ENCODE assay signal across 2 cellular contexts in the genomic region with DNA sequence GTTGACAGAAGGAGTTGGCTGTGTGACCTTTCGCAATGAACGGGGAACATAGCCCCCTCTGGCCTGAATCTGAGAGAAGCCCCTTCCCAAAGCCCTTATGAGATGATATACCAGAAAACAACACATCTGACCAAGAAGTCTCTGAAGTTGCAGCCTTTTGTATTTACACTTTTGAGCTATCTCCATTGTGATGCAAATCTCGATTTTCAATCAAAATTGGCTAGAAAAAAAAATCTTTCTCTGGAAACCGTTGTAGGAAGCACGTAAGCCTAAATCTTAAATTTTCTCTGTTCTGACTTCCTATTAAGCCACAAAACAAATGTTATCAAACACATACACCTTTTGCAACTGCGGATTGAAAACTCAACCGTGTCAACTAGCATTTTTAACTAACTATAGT.
TF ChIP-seq lines count a peak whose summit lies in the region.

No MANE protein-coding gene starts in this region.

TF ChIP-seq in GM23338, 12 proteins besides CTCF, POLR2A, EP300 and RAD21:
- no peak for TF ChIP-seq POLR2AphosphoS5 (IDR thresholded peaks at IDR 0.05; ENCODE audit: low read depth)
- no peak for TF ChIP-seq ETS1 (IDR thresholded peaks at IDR 0.05)
- TF ChIP-seq ZNF114 (CRISPR knock-in tag; IDR thresholded peaks at IDR 0.05) = no peak
- TF ChIP-seq NANOG (IDR thresholded peaks at IDR 0.05; ENCODE audit: borderline replicate concordance) = no peak
- no peak for TF ChIP-seq ZNF462 (CRISPR knock-in tag; IDR thresholded peaks at IDR 0.05)
- no peak for TF ChIP-seq STAT1 (IDR thresholded peaks at IDR 0.05; ENCODE audit: unreplicated experiment)
TF ChIP-seq in GM23338: peak in this region for 0.

TF ChIP-seq in H1, 55 proteins besides CTCF, POLR2A, EP300 and RAD21:
- TF ChIP-seq, protein P1, sequence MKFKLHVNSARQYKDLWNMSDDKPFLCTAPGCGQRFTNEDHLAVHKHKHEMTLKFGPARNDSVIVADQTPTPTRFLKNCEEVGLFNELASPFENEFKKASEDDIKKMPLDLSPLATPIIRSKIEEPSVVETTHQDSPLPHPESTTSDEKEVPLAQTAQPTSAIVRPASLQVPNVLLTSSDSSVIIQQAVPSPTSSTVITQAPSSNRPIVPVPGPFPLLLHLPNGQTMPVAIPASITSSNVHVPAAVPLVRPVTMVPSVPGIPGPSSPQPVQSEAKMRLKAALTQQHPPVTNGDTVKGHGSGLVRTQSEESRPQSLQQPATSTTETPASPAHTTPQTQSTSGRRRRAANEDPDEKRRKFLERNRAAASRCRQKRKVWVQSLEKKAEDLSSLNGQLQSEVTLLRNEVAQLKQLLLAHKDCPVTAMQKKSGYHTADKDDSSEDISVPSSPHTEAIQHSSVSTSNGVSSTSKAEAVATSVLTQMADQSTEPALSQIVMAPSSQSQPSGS (IDR thresholded peaks at IDR 0.05; ENCODE audit: low read length) = no peak
- 0 out of 2 replicates have a peak, but pooled peaks have one; percentile 53 for TF ChIP-seq POU5F1 (IDR thresholded peaks at IDR 0.05; ENCODE audit: low read depth, low read length)
